ENCODE assay signal across 28 cellular contexts in genomic region chr1:232968396-232968795, GRCh38.
"Had no signal": no experiment of that assay in that cellular context is flagged by ENCODE, and none has a peak within 500 bp of the region (broad histone marks: within the 10 kb centered on the region; RNA-seq: fewer than 3 reads in every experiment).

No MANE protein-coding gene starts in this region.

- H3K27me3 ChIP-seq: ascending aorta, body of pancreas, cardiac muscle cell, SJCRH30 had no signal

- H3K4me3 Mint-ChIP-seq: activated CD8-positive, alpha-beta memory T cell treated with anti-CD3 and anti-CD28 coated beads, Interleukin-2, amount 10 ng/mL, durations not matched to agents 7 days and 5 days; activated naive CD4-positive, alpha-beta T cell treated with anti-CD3 and anti-CD28 coated beads, Interleukin-2, amount 50 U/mL, for 24 hours; activated T-cell treated with anti-CD3 and anti-CD28 coated beads, Interleukin-2, amount 50 U/mL, for 24 hours; activated T-helper 1 cell treated with anti-CD3 and anti-CD28 coated beads, Interleukin-12 subunit alpha, Interleukin-12 subunit beta, Interleukin-2, Interleukin-4 antibody, amounts not matched to agents 30 ng/mL and 10 ng/mL and 1 ng/mL, durations not matched to agents 14 hours and 24 hours and 36 hours; T-helper 2 cell treated with Interferon-gamma antibody and Interleukin-4, amounts not matched to agents 5 μg/mL and 100 μg/mL, for 36 hours; WTC11 had no signal

- ATAC-seq: body of pancreas, Panc1, SK-N-SH treated with all-trans-retinoic acid at 6 μM for 48 hours, WTC11 had no signal

- H3K4me1 Mint-ChIP-seq: WTC11 had no signal

- DNase-seq: activated CD4-positive, alpha-beta T cell treated with anti-CD3 and anti-CD28 coated beads for 48 hours; activated CD4-positive, alpha-beta T cell treated with anti-CD3 and anti-CD28 coated beads, Interleukin-2, amount 50 U/mL, for 4 hours; activated CD4-positive, CD25-positive, alpha-beta regulatory T cell treated with anti-CD3 and anti-CD28 coated beads, Interleukin-2, amount 50 U/mL, for 72 hours; activated effector memory CD4-positive, alpha-beta T cell treated with Interleukin-2 at 50 U/mL for 16 hours; activated naive CD4-positive, alpha-beta T cell; activated T-cell treated with anti-CD3 and anti-CD28 coated beads, Interleukin-2, amount 50 U/mL, for 24 hours; amniotic stem cell; Karpas-422; NCI-H1048; NCI-H146; NCI-H1930; NCI-H2171 treated with DMSO at 0.1 percent for 48 hours; NCI-H526; NCI-H774; NK-92 treated with Interleukin-12 subunit alpha and Interleukin-12 subunit beta, amount 100 ng/mL, for 24 hours; OCI-M1; SJCRH30; SW 1271 had no signal

- H3K9me3 ChIP-seq: ascending aorta, body of pancreas had no signal

- H3K27me3 Mint-ChIP-seq: activated CD8-positive, alpha-beta memory T cell treated with anti-CD3 and anti-CD28 coated beads, Interleukin-2, amount 10 ng/mL, durations not matched to agents 7 days and 5 days; activated naive CD4-positive, alpha-beta T cell treated with anti-CD3 and anti-CD28 coated beads, Interleukin-2, amount 50 U/mL, for 24 hours; activated T-cell treated with anti-CD3 and anti-CD28 coated beads, Interleukin-2, amount 50 U/mL, for 24 hours had no signal

- H3K4me1 ChIP-seq: ascending aorta, body of pancreas, SJCRH30 had no signal

- H3K36me3 ChIP-seq: SJCRH30 had no signal

- H3K4me3 ChIP-seq: ascending aorta, body of pancreas, cardiac muscle cell, SJCRH30 had no signal

- H3K27ac ChIP-seq: ascending aorta, body of pancreas, cardiac muscle cell, SJCRH30 had no signal

- H3K27ac Mint-ChIP-seq: activated naive CD4-positive, alpha-beta T cell treated with anti-CD3 and anti-CD28 coated beads, Interleukin-2, amount 50 U/mL, for 24 hours; activated T-cell treated with anti-CD3 and anti-CD28 coated beads, Interleukin-2, amount 50 U/mL, for 24 hours; activated T-helper 1 cell treated with anti-CD3 and anti-CD28 coated beads, Interleukin-12 subunit alpha, Interleukin-12 subunit beta, Interleukin-2, Interleukin-4 antibody, amounts not matched to agents 30 ng/mL and 10 ng/mL and 1 ng/mL, durations not matched to agents 14 hours and 24 hours and 36 hours; T-helper 2 cell treated with Interferon-gamma antibody and Interleukin-4, amounts not matched to agents 5 μg/mL and 100 μg/mL, for 36 hours; WTC11 had no signal
